Comparison of ENCODE assay signal across 1 cellular context in the genomic region with DNA sequence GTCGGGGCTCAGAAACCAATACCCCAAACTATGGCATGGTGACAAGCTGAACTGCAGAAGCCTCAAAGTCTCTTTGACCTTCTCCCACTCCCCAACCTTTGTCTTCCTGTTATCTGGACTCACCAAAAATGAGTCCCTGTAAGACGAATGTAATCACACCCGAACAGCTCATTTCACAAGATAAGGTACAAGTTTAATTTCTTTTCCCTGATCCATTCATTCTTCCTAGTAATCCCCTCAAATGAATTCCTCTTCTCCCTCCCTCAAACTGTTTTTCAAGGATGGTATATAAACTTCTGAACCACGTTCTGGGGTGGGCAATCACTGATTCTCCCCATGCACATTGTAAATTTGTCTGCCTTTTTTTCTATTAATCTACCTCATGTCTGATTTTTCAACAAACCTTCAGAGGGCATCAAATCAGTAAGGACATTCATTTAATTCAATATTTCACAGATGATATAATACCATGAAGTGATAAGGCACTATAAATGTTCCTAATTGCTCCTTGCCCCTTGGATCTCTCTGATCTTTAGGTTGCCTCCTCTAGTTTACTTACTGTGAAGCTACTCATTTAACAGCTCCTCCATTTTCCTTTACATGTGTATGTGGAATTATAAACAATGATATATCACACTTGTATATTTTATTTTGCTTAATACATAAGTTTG.
TF ChIP-seq lines count a peak whose summit lies in the region.

No MANE protein-coding gene starts in this region.

TF ChIP-seq in K562, 482 proteins besides CTCF, POLR2A, EP300 and RAD21 (continued from another document and continues in another):
- TF ChIP-seq ZNF318 (IDR thresholded peaks at IDR 0.05; ENCODE audit: borderline replicate concordance in 1 of 2, low read depth in 1 of 2) (0 out of 4 replicates have a peak, but pooled peaks of 1 of the 2 experiments have one; percentile 65), HSF4 (CRISPR knock-in tag; IDR thresholded peaks at IDR 0.05; ENCODE audit: borderline replicate concordance) (peak; percentile 29; the same call in 1 of the 2 replicates), MIER1 (IDR thresholded peaks at IDR 0.05; ENCODE audit: low read depth) (no peak), OTX1 (CRISPR knock-in tag; IDR thresholded peaks at IDR 0.05) (peak; percentile 77; the same call in 1 of the 2 replicates), PHF8 (IDR thresholded peaks at IDR 0.05; ENCODE audit: borderline replicate concordance, low read length) (no peak; the same call in 1 of the 2 replicates), FIP1L1 (IDR thresholded peaks at IDR 0.05; ENCODE audit: low read depth, low read length, poor library complexity, severe bottlenecking) (no peak), ZNF444 (CRISPR knock-in tag; IDR thresholded peaks at IDR 0.05) (peak; percentile 72; the same call in 1 of the 2 replicates), ZNF589 (CRISPR knock-in tag; IDR thresholded peaks at IDR 0.05; ENCODE audit: low read depth) (peak; percentile 70), POLR3G (IDR thresholded peaks at IDR 0.05; ENCODE audit: extremely low read depth, insufficient read length, insufficient replicate concordance) (no peak), POLR2H (tag; IDR thresholded peaks at IDR 0.05; ENCODE audit: low read depth) (peak; percentile 50; the same call in 1 of the 2 replicates), KDM1A (IDR thresholded peaks at IDR 0.05) (peak; percentile 56 to 70; a peak in 2 of 4 replicates), CBX5 (IDR thresholded peaks at IDR 0.05; ENCODE audit: borderline replicate concordance, low read depth) (no peak), NKRF (IDR thresholded peaks at IDR 0.05; ENCODE audit: borderline replicate concordance) (peak; percentile 60; the same call in 1 of the 2 replicates), EP400 (IDR thresholded peaks at IDR 0.05) (peak; percentile 44), ARID3A (IDR thresholded peaks at IDR 0.05; ENCODE audit: borderline replicate concordance, low read depth, low read length) (peak; percentile 79), ATF1 (CRISPR knock-in tag; IDR thresholded peaks at IDR 0.05) (no peak), ATF1 (tag; IDR thresholded peaks at IDR 0.05) (no peak), ELK3 (CRISPR knock-in tag; IDR thresholded peaks at IDR 0.05) (peak; percentile 80; the same call in 1 of the 2 replicates), SPI1 (IDR thresholded peaks at IDR 0.05; ENCODE audit: borderline replicate concordance, low read depth, low read length) (peak; percentile 55; the same call in 1 of the 2 replicates), NBN (IDR thresholded peaks at IDR 0.05; ENCODE audit: low read depth) (peak; percentile 50; the same call in 1 of the 2 replicates), CEBPB (tag; IDR thresholded peaks at IDR 0.05) (no peak), FOXJ2 (tag; IDR thresholded peaks at IDR 0.05) (0 out of 2 replicates have a peak, but pooled peaks have one; percentile 21), CHD1 (IDR thresholded peaks at IDR 0.05; ENCODE audit: low read length) (peak; percentile 85), ZBTB5 (IDR thresholded peaks at IDR 0.05) (peak; percentile 83), SMARCE1 (IDR thresholded peaks at IDR 0.05) (peak; percentile 90), ILF3 (IDR thresholded peaks at IDR 0.05; ENCODE audit: borderline replicate concordance) (peak; percentile 77; the same call in 1 of the 2 replicates), HNRNPLL (IDR thresholded peaks at IDR 0.05; ENCODE audit: low read depth, low read length, poor library complexity, severe bottlenecking) (no peak), ZFPM2 (CRISPR knock-in tag; IDR thresholded peaks at IDR 0.05) (0 out of 2 replicates have a peak, but pooled peaks have one; percentile 67), ZNF175 (CRISPR knock-in tag; IDR thresholded peaks at IDR 0.05; ENCODE audit: low read depth) (peak; percentile 59; the same call in 1 of the 2 replicates), TRIM24 (IDR thresholded peaks at IDR 0.05) (peak in 1 of 2 experiments; percentile 67; a peak in 2 of 4 replicates)
- TF ChIP-seq, protein P1, sequence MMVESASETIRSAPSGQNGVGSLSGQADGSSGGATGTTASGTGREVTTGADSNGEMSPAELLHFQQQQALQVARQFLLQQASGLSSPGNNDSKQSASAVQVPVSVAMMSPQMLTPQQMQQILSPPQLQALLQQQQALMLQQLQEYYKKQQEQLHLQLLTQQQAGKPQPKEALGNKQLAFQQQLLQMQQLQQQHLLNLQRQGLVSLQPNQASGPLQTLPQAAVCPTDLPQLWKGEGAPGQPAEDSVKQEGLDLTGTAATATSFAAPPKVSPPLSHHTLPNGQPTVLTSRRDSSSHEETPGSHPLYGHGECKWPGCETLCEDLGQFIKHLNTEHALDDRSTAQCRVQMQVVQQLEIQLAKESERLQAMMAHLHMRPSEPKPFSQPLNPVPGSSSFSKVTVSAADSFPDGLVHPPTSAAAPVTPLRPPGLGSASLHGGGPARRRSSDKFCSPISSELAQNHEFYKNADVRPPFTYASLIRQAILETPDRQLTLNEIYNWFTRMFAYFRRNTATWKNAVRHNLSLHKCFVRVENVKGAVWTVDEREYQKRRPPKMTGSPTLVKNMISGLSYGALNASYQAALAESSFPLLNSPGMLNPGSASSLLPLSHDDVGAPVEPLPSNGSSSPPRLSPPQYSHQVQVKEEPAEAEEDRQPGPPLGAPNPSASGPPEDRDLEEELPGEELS (CRISPR knock-in tag; IDR thresholded peaks at IDR 0.05; ENCODE audit: borderline replicate concordance) = 0 out of 2 replicates have a peak, but pooled peaks have one; percentile 23
- TF ChIP-seq, protein P2, sequence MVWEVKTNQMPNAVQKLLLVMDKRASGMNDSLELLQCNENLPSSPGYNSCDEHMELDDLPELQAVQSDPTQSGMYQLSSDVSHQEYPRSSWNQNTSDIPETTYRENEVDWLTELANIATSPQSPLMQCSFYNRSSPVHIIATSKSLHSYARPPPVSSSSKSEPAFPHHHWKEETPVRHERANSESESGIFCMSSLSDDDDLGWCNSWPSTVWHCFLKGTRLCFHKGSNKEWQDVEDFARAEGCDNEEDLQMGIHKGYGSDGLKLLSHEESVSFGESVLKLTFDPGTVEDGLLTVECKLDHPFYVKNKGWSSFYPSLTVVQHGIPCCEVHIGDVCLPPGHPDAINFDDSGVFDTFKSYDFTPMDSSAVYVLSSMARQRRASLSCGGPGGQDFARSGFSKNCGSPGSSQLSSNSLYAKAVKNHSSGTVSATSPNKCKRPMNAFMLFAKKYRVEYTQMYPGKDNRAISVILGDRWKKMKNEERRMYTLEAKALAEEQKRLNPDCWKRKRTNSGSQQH (CRISPR knock-in tag; IDR thresholded peaks at IDR 0.05) = peak; percentile 69; the same call in 1 of the 2 replicates
